In the genomic region with DNA sequence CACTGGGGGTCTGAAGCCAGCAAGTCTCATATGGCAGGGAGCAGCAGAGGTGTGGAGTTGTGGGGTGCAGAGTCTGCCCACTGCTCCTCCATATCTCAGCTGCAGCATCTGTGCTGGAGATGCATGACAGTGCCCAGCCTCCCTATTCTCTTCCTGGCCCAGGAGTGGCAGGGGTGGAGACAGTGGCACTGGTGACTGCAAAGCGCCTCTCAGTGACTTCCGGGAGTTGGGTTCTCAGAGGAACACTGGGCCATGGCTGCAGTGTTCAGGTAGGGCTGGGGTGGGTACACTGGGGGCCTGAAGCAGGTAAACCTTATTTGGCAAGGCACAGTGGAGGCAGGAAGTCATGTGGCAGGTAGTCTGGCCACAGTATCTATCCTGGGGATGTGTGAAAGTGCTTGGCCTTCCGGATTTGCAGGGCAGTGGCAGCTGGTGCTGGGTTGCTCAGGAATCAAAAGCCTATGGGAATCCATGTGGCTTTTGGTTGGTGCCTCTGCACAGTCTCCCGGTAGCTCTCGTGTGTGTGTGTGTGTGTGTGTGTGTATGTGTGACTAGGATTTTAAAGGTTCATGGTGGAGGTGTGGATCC, we compare ENCODE assay signal across 16 cellular contexts.
"Had no signal": no experiment of that assay in that cellular context is flagged by ENCODE, and none has a peak within 500 bp of the region (broad histone marks: within the 10 kb centered on the region; RNA-seq: fewer than 3 reads in every experiment).

No MANE protein-coding gene starts in this region.

- H3K27me3 ChIP-seq: breast epithelium, esophagus squamous epithelium, heart right ventricle, ovary, testis had no signal

- H3K27ac Mint-ChIP-seq: activated CD8-positive, alpha-beta T cell treated with anti-CD3 and anti-CD28 coated beads, Interleukin-2, amount 10 ng/mL, durations not matched to agents 7 days and 5 days had no signal

- H3K4me1 ChIP-seq: breast epithelium, esophagus squamous epithelium, heart right ventricle, testis had no signal

- H3K27ac ChIP-seq: breast epithelium, esophagus squamous epithelium, heart right ventricle, ovary, testis had no signal

- H3K36me3 ChIP-seq: breast epithelium, esophagus squamous epithelium, heart right ventricle, ovary had no signal

- ATAC-seq: activated CD8-positive, alpha-beta T cell treated with anti-CD3 and anti-CD28 coated beads, Interleukin-2, amount 10 ng/mL, durations not matched to agents 7 days and 5 days; left lobe of liver; stimulated activated naive CD8-positive, alpha-beta T cell treated with anti-CD3 and anti-CD28 coated beads, Interleukin-15, amount 100 ng/mL, for 72 hours had no signal

- DNase-seq: activated CD4-positive, alpha-beta T cell treated with anti-CD3 and anti-CD28 coated beads for 4 hours; activated CD8-positive, alpha-beta memory T cell treated with anti-CD3 and anti-CD28 coated beads, Interleukin-2, amount 50 U/mL, for 48 hours; activated CD8-positive, alpha-beta T cell treated with anti-CD3 and anti-CD28 coated beads, Interleukin-2, amount 10 ng/mL, durations not matched to agents 7 days and 5 days; activated naive CD4-positive, alpha-beta T cell; aorta; esophagus squamous epithelium; foreskin fibroblast; heart right ventricle; ovary; stimulated activated CD4-positive, alpha-beta T cell treated with anti-CD3 and anti-CD28 coated beads, Interleukin-4, amount 100 ng/mL, for 1 hour; stimulated activated CD8-positive, alpha-beta memory T cell treated with anti-CD3 and anti-CD28 coated beads, Interleukin-4, amount 100 ng/mL, for 48 hours; stimulated activated naive CD8-positive, alpha-beta T cell treated with anti-CD3 and anti-CD28 coated beads, Interleukin-15, amount 100 ng/mL, for 72 hours; testis had no signal

- H3K4me3 ChIP-seq: breast epithelium, esophagus squamous epithelium, heart right ventricle, ovary, testis had no signal

- H3K4me3 Mint-ChIP-seq: activated CD8-positive, alpha-beta T cell treated with anti-CD3 and anti-CD28 coated beads, Interleukin-2, amount 10 ng/mL, durations not matched to agents 7 days and 5 days; stimulated activated naive CD8-positive, alpha-beta T cell treated with anti-CD3 and anti-CD28 coated beads, Interleukin-15, amount 100 ng/mL, for 72 hours had no signal

- H3K4me1 Mint-ChIP-seq: stimulated activated naive CD8-positive, alpha-beta T cell treated with anti-CD3 and anti-CD28 coated beads, Interleukin-15, amount 100 ng/mL, for 72 hours had no signal

- H3K27me3 Mint-ChIP-seq: stimulated activated naive CD8-positive, alpha-beta T cell treated with anti-CD3 and anti-CD28 coated beads, Interleukin-15, amount 100 ng/mL, for 72 hours had no signal

- H3K9me3 ChIP-seq: ovary, testis had no signal

- FAIRE-seq: islet of Langerhans had no signal
